Comparison of ENCODE assay signal across 1 cellular context in genomic region chr12:21801522-21802288, GRCh38.
A peak's percentile ranks its signal among the peaks of the same experiment; 100 is the strongest.
TF ChIP-seq lines count a peak whose summit lies in the region.

No MANE protein-coding gene starts in this region.

TF ChIP-seq in K562, 482 proteins besides CTCF, POLR2A, EP300 and RAD21 (continued from another document):
- TF ChIP-seq, protein P1, sequence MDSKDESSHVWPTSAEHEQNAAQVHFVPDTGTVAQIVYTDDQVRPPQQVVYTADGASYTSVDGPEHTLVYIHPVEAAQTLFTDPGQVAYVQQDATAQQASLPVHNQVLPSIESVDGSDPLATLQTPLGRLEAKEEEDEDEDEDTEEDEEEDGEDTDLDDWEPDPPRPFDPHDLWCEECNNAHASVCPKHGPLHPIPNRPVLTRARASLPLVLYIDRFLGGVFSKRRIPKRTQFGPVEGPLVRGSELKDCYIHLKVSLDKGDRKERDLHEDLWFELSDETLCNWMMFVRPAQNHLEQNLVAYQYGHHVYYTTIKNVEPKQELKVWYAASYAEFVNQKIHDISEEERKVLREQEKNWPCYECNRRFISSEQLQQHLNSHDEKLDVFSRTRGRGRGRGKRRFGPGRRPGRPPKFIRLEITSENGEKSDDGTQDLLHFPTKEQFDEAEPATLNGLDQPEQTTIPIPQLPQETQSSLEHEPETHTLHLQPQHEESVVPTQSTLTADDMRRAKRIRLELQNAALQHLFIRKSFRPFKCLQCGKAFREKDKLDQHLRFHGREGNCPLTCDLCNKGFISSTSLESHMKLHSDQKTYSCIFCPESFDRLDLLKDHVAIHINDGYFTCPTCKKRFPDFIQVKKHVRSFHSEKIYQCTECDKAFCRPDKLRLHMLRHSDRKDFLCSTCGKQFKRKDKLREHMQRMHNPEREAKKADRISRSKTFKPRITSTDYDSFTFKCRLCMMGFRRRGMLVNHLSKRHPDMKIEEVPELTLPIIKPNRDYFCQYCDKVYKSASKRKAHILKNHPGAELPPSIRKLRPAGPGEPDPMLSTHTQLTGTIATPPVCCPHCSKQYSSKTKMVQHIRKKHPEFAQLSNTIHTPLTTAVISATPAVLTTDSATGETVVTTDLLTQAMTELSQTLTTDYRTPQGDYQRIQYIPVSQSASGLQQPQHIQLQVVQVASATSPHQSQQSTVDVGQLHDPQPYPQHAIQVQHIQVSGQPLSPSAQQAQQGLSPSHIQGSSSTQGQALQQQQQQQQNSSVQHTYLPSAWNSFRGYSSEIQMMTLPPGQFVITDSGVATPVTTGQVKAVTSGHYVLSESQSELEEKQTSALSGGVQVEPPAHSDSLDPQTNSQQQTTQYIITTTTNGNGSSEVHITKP (IDR thresholded peaks at IDR 0.05; ENCODE audit: partially characterized antibody) = peak; percentile 40
TF ChIP-seq in K562: peak in this region for 2.
